2 cellular contexts compared by ENCODE assay signal in genomic region chr3:124879395-124879723, GRCh38.
TF ChIP-seq lines count a peak whose summit lies in the region.

No MANE protein-coding gene starts in this region.

TF ChIP-seq in K562, 482 proteins besides CTCF, POLR2A, EP300 and RAD21:
- TF ChIP-seq ID3 (CRISPR knock-in tag; IDR thresholded peaks at IDR 0.05) = no peak
- 0 out of 2 replicates have a peak, but pooled peaks have one; percentile 10 for TF ChIP-seq ID3 (tag; IDR thresholded peaks at IDR 0.05)
- TF ChIP-seq BRF2 (IDR thresholded peaks at IDR 0.05; ENCODE audit: borderline replicate concordance, insufficient read depth, insufficient read length) = no peak

TF ChIP-seq in liver, 16 proteins besides CTCF, POLR2A, EP300 and RAD21:
- TF ChIP-seq MAX (IDR thresholded peaks at IDR 0.05) (no peak), GABPA (IDR thresholded peaks at IDR 0.05 in 1 of 2, conservative IDR thresholded peaks at IDR 0.05 in 1 of 2) (no peak), EGR1 (IDR thresholded peaks at IDR 0.05; ENCODE audit: low read depth in 2 of 2) (no peak), ZBTB33 (IDR thresholded peaks at IDR 0.05) (no peak), FOXA1 (IDR thresholded peaks at IDR 0.05) (no peak)
